16 cellular contexts compared by ENCODE assay signal in the genomic region with DNA sequence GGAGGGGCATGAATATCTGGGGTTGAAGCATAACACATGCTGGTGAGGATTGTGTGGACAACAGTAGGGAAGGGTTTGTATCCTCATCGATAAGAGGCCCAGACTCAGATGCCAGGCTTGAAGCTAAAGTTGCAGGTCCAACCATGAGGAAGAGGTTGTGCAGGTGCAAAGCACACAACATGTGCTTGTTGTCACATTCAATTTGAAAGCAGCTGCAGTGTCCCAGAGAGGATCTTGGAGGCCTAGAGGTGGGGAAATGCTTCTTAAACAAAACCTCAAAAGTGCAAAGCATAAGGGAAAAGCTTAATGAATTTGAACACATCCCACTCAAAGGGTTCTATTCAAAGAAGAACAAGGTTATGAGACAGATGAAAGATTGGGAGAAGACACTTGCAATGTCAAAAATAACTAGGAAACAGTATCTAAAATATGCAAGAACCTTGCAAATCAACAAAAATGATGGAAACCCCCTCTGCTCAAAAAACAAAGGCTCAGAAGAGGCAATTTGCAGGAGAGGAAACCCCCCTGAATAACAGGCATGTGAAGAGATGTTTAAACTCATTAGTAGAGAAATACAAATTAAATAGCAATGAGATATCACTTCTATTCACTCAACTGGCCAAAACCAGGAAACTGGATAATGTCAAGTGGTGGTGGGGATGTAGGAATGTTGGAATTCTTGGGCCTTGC.
A peak's percentile ranks its signal among the peaks of the same experiment; 100 is the strongest.
DNase-seq lines count a peak whose midpoint lies in the region; TF ChIP-seq lines count a peak whose summit lies in the region.
"Had no signal": no experiment of that assay in that cellular context is flagged by ENCODE, and none has a peak within 500 bp of the region (broad histone marks: within the 10 kb centered on the region; RNA-seq: fewer than 3 reads in every experiment).

No MANE protein-coding gene starts in this region.

- peaks cover 29% of the 10 kb centered on the region for H3K4me1 Mint-ChIP-seq in T-helper 2 cell treated with Interferon-gamma antibody and Interleukin-4, amounts not matched to agents 5 μg/mL and 100 μg/mL, for 36 hours (ENCODE audit: low read depth)
- peaks cover 30% of the 10 kb centered on the region for H3K4me1 Mint-ChIP-seq in brain

- no peaks in the 10 kb centered on the region for H4K20me1 ChIP-seq in smooth muscle cell (ENCODE audit: low read depth)

- H3K9me3 ChIP-seq in KOPT-K1 (ENCODE audit: insufficient read depth, low read length, poor library complexity, severe bottlenecking) (no peaks in the 10 kb centered on the region), smooth muscle cell (replicated peaks; ENCODE audit: low read depth) (no peaks in the 10 kb centered on the region)
- H3K9me3 ChIP-seq: gastroesophageal sphincter, thoracic aorta had no signal

- H3K9me3 Mint-ChIP-seq in T-helper 2 cell treated with Interferon-gamma antibody and Interleukin-4, amounts not matched to agents 5 μg/mL and 100 μg/mL, for 36 hours: no peaks in the 10 kb centered on the region
- peaks cover 0 to 6% (median 0%) of the 10 kb centered on the region in 5 experiments for H3K9me3 Mint-ChIP-seq in brain

- peak overlapping the region; percentile 47 for H3K27ac ChIP-seq in KOPT-K1 (ENCODE audit: low read depth, low read length, poor library complexity, severe bottlenecking)
- peak overlapping the region; percentile 85 for H3K27ac ChIP-seq in smooth muscle cell (ENCODE audit: low read depth)
- H3K27ac ChIP-seq: gastroesophageal sphincter, thoracic aorta had no signal

- no peak overlapping the region for H3K9ac ChIP-seq in smooth muscle cell (ENCODE audit: low read depth)

- no peak overlapping the region for H2AFZ ChIP-seq in smooth muscle cell (ENCODE audit: low read depth)

- H3K4me3 ChIP-seq in smooth muscle cell: no peak overlapping the region
- H3K4me3 ChIP-seq: gastroesophageal sphincter had no signal

- peaks cover 18% of the 10 kb centered on the region for H3K4me1 ChIP-seq in smooth muscle cell (ENCODE audit: low read depth)

- 96% methylated on average over 1 of the region's 1 CpG for WGBS in smooth muscle cell (ENCODE audit: low lambda C conversion rate)

- no peak for DNase-seq in T-helper 2 cell treated with Interferon-gamma antibody and Interleukin-4, amounts not matched to agents 5 μg/mL and 100 μg/mL, for 36 hours (ENCODE audit: low spot score)
- DNase-seq in T-helper 2 cell: no peak
- no peak for DNase-seq in smooth muscle cell (lab: John Stamatoyannopoulos, UW; ENCODE audit: unreplicated experiment)
- DNase-seq in NCI-H345 treated with DMSO at 0.1 percent for 48 hours (lab: John Stamatoyannopoulos, UW; ENCODE audit: unreplicated experiment): no peak
- no peak for DNase-seq in NCI-H2029 (lab: John Stamatoyannopoulos, UW)
- no peak for DNase-seq in DMS 273 treated with DMSO at 0.1 percent for 48 hours (lab: John Stamatoyannopoulos, UW)
- DNase-seq: activated T-cell treated with anti-CD3 and anti-CD28 coated beads, Interleukin-2, amount 50 U/mL, for 1 hour; DMS53; Karpas-422; NCI-H1436; NK-92 treated with Interleukin-12 subunit alpha and Interleukin-12 subunit beta, amount 100 ng/mL, for 24 hours; stimulated activated CD4-positive, alpha-beta T cell treated with anti-CD3 and anti-CD28 coated beads, Interleukin-4, amount 100 ng/mL, for 1 hour had no signal

- H3K4me2 ChIP-seq in smooth muscle cell: peak overlapping the region; percentile 68

- no peak for TF ChIP-seq CTCF in brain (conservative IDR thresholded peaks at IDR 0.05)
- no peak for TF ChIP-seq CTCF in smooth muscle cell (IDR thresholded peaks at IDR 0.05; ENCODE audit: borderline replicate concordance, insufficient read depth, poor library complexity, severe bottlenecking)

- peaks cover 3% of the 10 kb centered on the region for H3K27me3 Mint-ChIP-seq in T-helper 2 cell treated with Interferon-gamma antibody and Interleukin-4, amounts not matched to agents 5 μg/mL and 100 μg/mL, for 36 hours (ENCODE audit: low read depth)
- H3K27me3 Mint-ChIP-seq in brain: peaks cover 8% of the 10 kb centered on the region

- H3K36me3 ChIP-seq in KOPT-K1 (ENCODE audit: insufficient read depth, low read length) (no peaks in the 10 kb centered on the region), smooth muscle cell (ENCODE audit: low read depth) (no peaks in the 10 kb centered on the region)
- H3K36me3 ChIP-seq: gastroesophageal sphincter, thoracic aorta had no signal

- H3F3A ChIP-seq in smooth muscle cell (ENCODE audit: low read depth): peaks cover 12% of the 10 kb centered on the region

- H3K4me3 Mint-ChIP-seq in T-helper 2 cell treated with Interferon-gamma antibody and Interleukin-4, amounts not matched to agents 5 μg/mL and 100 μg/mL, for 36 hours: peak overlapping the region; percentile 65
- H3K4me3 Mint-ChIP-seq in brain: no peak overlapping the region

- H3K27me3 ChIP-seq in smooth muscle cell (ENCODE audit: low read depth): no peaks in the 10 kb centered on the region
- H3K27me3 ChIP-seq: gastroesophageal sphincter had no signal

- peaks cover 1% of the 10 kb centered on the region for H3K36me3 Mint-ChIP-seq in T-helper 2 cell treated with Interferon-gamma antibody and Interleukin-4, amounts not matched to agents 5 μg/mL and 100 μg/mL, for 36 hours (ENCODE audit: low read depth)
- no peaks in the 10 kb centered on the region for H3K36me3 Mint-ChIP-seq in brain

- no peaks in the 10 kb centered on the region for H3K79me2 ChIP-seq in smooth muscle cell (ENCODE audit: low read depth)

- H3K27ac Mint-ChIP-seq in T-helper 2 cell treated with Interferon-gamma antibody and Interleukin-4, amounts not matched to agents 5 μg/mL and 100 μg/mL, for 36 hours: peak overlapping the region; percentile 2
- peak overlapping the region in 3 of 5 experiments; percentile 12 to 64 (median 19) for H3K27ac Mint-ChIP-seq in brain
